ENCODE assay signal across 1 cellular context in the genomic region with DNA sequence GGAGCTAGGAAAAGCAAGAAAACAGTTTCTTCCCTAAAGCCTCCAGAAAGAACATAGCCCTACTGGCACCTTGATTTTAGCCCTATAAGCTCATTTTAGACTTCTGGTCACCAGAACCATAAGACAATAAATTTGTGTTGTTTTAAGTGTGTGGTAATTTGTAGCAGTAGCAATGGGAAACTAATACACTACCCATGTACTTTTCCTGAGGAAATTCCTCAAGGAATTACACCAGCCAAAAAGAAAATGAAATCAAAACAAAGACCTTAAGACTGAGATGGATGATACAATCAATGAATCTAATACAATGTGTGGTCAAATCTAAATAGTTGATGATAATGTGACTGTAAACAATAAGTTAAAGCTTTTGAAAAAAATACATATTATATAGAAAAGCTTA.
TF ChIP-seq lines count a peak whose summit lies in the region.

No MANE protein-coding gene starts in this region.

TF ChIP-seq in IMR-90, 13 proteins besides CTCF, POLR2A, EP300 and RAD21 (continued from another document):
- TF ChIP-seq, protein P1, sequence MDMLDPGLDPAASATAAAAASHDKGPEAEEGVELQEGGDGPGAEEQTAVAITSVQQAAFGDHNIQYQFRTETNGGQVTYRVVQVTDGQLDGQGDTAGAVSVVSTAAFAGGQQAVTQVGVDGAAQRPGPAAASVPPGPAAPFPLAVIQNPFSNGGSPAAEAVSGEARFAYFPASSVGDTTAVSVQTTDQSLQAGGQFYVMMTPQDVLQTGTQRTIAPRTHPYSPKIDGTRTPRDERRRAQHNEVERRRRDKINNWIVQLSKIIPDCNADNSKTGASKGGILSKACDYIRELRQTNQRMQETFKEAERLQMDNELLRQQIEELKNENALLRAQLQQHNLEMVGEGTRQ (IDR thresholded peaks at IDR 0.05; ENCODE audit: low read depth, low read length) = no peak
- TF ChIP-seq FOS (IDR thresholded peaks at IDR 0.05; ENCODE audit: low read depth, low read length) (no peak), CHD1 (IDR thresholded peaks at IDR 0.05; ENCODE audit: low read depth, low read length) (no peak), SMC3 (IDR thresholded peaks at IDR 0.05; ENCODE audit: low read depth, low read length) (no peak), RCOR1 (IDR thresholded peaks at IDR 0.05; ENCODE audit: insufficient replicate concordance, low read length) (no peak), MAZ (IDR thresholded peaks at IDR 0.05; ENCODE audit: borderline replicate concordance, low read depth, low read length) (no peak), MAFK (IDR thresholded peaks at IDR 0.05; ENCODE audit: low read depth, low read length) (no peak)
